ENCODE assay signal across 12 cellular contexts in genomic region chr19:39917561-39918182, GRCh38.
"Had no signal": no experiment of that assay in that cellular context is flagged by ENCODE, and none has a peak within 500 bp of the region (broad histone marks: within the 10 kb centered on the region; RNA-seq: fewer than 3 reads in every experiment).

No MANE protein-coding gene starts in this region.

- H3K4me3 ChIP-seq: ascending aorta, breast epithelium, left ventricle myocardium inferior, prostate gland, uterus had no signal

- H3K27me3 ChIP-seq: ascending aorta, uterus had no signal

- H3K4me1 Mint-ChIP-seq: activated CD4-positive, alpha-beta memory T cell treated with anti-CD3 and anti-CD28 coated beads, Interleukin-2, amount 10 ng/mL, durations not matched to agents 7 days and 5 days had no signal

- H3K9me3 ChIP-seq: ascending aorta, breast epithelium, prostate gland, uterus had no signal

- H3K36me3 ChIP-seq: ascending aorta, breast epithelium, left ventricle myocardium inferior, prostate gland, uterus had no signal

- H3K9me3 Mint-ChIP-seq: activated CD4-positive, alpha-beta memory T cell treated with anti-CD3 and anti-CD28 coated beads, Interleukin-2, amount 10 ng/mL, durations not matched to agents 7 days and 5 days had no signal

- H3K4me3 Mint-ChIP-seq: activated CD4-positive, alpha-beta memory T cell treated with anti-CD3 and anti-CD28 coated beads, Interleukin-2, amount 10 ng/mL, durations not matched to agents 7 days and 5 days; activated CD4-positive, alpha-beta T cell treated with anti-CD3 and anti-CD28 coated beads for 36 hours; memory B cell; natural killer cell treated with Interleukin-12 subunit alpha and Interleukin-12 subunit beta and Interleukin-15 and Interleukin-18, amount 100 ng/mL, for 72 hours had no signal

- ATAC-seq: activated CD4-positive, alpha-beta T cell treated with anti-CD3 and anti-CD28 coated beads for 36 hours; right cardiac atrium had no signal

- H3K36me3 Mint-ChIP-seq: natural killer cell treated with Interleukin-12 subunit alpha and Interleukin-12 subunit beta and Interleukin-15 and Interleukin-18, amount 100 ng/mL, for 72 hours had no signal

- H3K4me1 ChIP-seq: ascending aorta, breast epithelium, left ventricle myocardium inferior, prostate gland, uterus had no signal

- DNase-seq: activated CD4-positive, alpha-beta memory T cell treated with anti-CD3 and anti-CD28 coated beads, Interleukin-2, amount 10 ng/mL, durations not matched to agents 7 days and 5 days; activated CD4-positive, alpha-beta T cell treated with anti-CD3 and anti-CD28 coated beads for 36 hours; left ventricle myocardium inferior; occipital lobe; right cardiac atrium; small intestine; uterus had no signal

- H3K27ac ChIP-seq: ascending aorta, breast epithelium, left ventricle myocardium inferior, prostate gland, uterus had no signal

- H3K27me3 Mint-ChIP-seq: activated CD4-positive, alpha-beta memory T cell treated with anti-CD3 and anti-CD28 coated beads, Interleukin-2, amount 10 ng/mL, durations not matched to agents 7 days and 5 days; activated CD4-positive, alpha-beta T cell treated with anti-CD3 and anti-CD28 coated beads for 36 hours; memory B cell; natural killer cell treated with Interleukin-12 subunit alpha and Interleukin-12 subunit beta and Interleukin-15 and Interleukin-18, amount 100 ng/mL, for 72 hours had no signal

- H3K27ac Mint-ChIP-seq: activated CD4-positive, alpha-beta memory T cell treated with anti-CD3 and anti-CD28 coated beads, Interleukin-2, amount 10 ng/mL, durations not matched to agents 7 days and 5 days; activated CD4-positive, alpha-beta T cell treated with anti-CD3 and anti-CD28 coated beads for 36 hours; memory B cell had no signal
